In the genomic region with DNA sequence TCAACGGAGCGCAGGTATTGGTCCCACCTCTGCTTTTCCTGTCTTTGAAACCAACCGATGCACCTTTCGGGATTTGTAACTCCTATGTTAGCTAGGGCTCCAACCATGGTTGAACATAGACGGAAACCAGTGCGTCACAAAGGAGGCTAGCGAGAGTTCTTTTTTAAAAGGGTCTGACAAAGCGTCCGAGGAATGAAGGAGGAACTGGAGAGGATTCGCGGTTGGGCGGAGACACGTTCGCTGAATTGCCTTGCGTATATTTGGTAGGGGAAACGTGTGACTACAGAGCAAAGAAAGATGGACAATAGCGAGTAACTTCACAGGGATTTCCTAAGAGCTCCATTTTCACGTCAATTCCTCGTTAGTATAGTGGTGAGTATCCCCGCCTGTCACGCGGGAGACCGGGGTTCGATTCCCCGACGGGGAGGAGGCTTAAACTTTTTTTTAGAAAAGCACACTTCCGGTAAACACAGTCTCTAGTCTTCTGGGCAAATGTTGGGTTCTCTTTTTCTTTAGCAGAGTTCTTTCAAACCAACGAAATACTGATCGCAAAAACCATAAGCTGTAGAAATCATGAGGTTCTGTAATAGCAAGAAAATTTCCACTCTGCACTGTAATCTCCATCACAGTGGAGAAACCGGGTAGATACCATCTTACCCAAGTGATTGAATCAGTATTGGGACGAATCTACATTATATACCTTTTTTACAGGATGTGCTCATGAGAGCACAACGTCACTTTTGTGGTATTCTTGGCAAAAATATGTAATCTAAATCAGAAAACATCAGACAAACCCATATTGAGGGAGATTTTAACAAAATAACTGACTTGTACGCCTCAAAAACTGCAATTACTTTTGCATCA, we compare ENCODE assay signal across 8 cellular contexts. TPM values are rescaled to one million over a fixed set of nuclear protein-coding genes. Genes with fewer than 3 reads are reported as not detected.
DNase-seq lines count a peak whose midpoint lies in the region; ATAC-seq, FAIRE-seq and TF ChIP-seq lines count a peak whose summit lies in the region.

No MANE protein-coding gene starts in this region.

- H3K9me3 ChIP-seq in BLaER1 treated with 17β-estradiol and CSF1 and Interleukin-3, amounts not matched to agents 10 nM and 100 nM (replicated peaks in 1 of 11), result peaks cover 0 to 13% (median 0%) of the 10 kb centered on the region in 11 experiments; a peak in 4 of 22 replicates
- H3K9me3 ChIP-seq in liver (ENCODE audit: control insufficient read depth in 4 of 4, low read length in 3 of 4), result no peaks in the 10 kb centered on the region

- peaks cover 16 to 43% (median 27%) of the 10 kb centered on the region in 10 experiments for H3K4me1 ChIP-seq in BLaER1 treated with 17β-estradiol and CSF1 and Interleukin-3, amounts not matched to agents 10 nM and 100 nM
- H3K4me1 ChIP-seq in liver (ENCODE audit: control insufficient read depth in 4 of 4, insufficient read depth in 4 of 4, low read length in 3 of 4), result peaks cover 0 to 14% (median 3%) of the 10 kb centered on the region in 4 donors

- H3K27ac Mint-ChIP-seq in activated CD4-positive, alpha-beta T cell treated with anti-CD3 and anti-CD28 coated beads, Interleukin-2, amount 10 ng/mL, durations not matched to agents 24 days and 14 days, result no peak overlapping the region

- peaks cover 6% of the 10 kb centered on the region for H3K4me1 Mint-ChIP-seq in activated CD4-positive, alpha-beta T cell treated with anti-CD3 and anti-CD28 coated beads, Interleukin-2, amount 10 ng/mL, durations not matched to agents 24 days and 14 days

- TF ChIP-seq CTCF in liver (IDR thresholded peaks at IDR 0.05; ENCODE audit: low read depth, low read length, missing input control), result no peak

- peak; percentile 69 for ATAC-seq in HG03432 (IDR thresholded peaks at IDR 0.05; ENCODE audit: unreplicated experiment)

- H3K4me3 ChIP-seq in BLaER1 treated with 17β-estradiol and CSF1 and Interleukin-3, amounts not matched to agents 10 nM and 100 nM, result peak overlapping the region; percentile 70 to 91 (median 78)
- H3K4me3 ChIP-seq in liver (ENCODE audit: low read depth in 1 of 3, low read length in 3 of 3), result peak overlapping the region; percentile 58 to 98 (median 76)

- peaks cover 9% of the 10 kb centered on the region for H3K27me3 Mint-ChIP-seq in activated CD4-positive, alpha-beta T cell treated with anti-CD3 and anti-CD28 coated beads, Interleukin-2, amount 10 ng/mL, durations not matched to agents 24 days and 14 days

- H3K36me3 Mint-ChIP-seq in activated CD4-positive, alpha-beta T cell treated with anti-CD3 and anti-CD28 coated beads, Interleukin-2, amount 10 ng/mL, durations not matched to agents 24 days and 14 days (ENCODE audit: low read depth), result no peaks in the 10 kb centered on the region

- FAIRE-seq in GM19239 (lab: Jason Lieb, UNC), result no peak

- no peaks in the 10 kb centered on the region for H4K20me1 ChIP-seq in BLaER1 treated with 17β-estradiol and CSF1 and Interleukin-3, amounts not matched to agents 10 nM and 100 nM

- 6% methylated on average over 33 of the region's 33 CpGs for WGBS in liver

- H3K4me2 ChIP-seq in BLaER1 treated with 17β-estradiol and CSF1 and Interleukin-3, amounts not matched to agents 10 nM and 100 nM, result peak overlapping the region; percentile 70 to 95 (median 82)

- DNase-seq in GM19239 (ENCODE audit: insufficient read length, low spot score) (peak; percentile 43), NCI-H526 (lab: John Stamatoyannopoulos, UW) (peak; percentile 73 to 75), dermis blood vessel endothelial cell (peak; percentile 92)
- DNase-seq in activated CD4-positive, alpha-beta T cell treated with anti-CD3 and anti-CD28 coated beads, Interleukin-2, amount 10 ng/mL, durations not matched to agents 24 days and 14 days, result peak; percentile 96
- peak; percentile 90 for DNase-seq in stimulated activated CD4-positive, alpha-beta T cell treated with anti-CD3 and anti-CD28 coated beads, Interleukin-4, amount 100 ng/mL, for 24 hours

- H3K9me3 Mint-ChIP-seq in activated CD4-positive, alpha-beta T cell treated with anti-CD3 and anti-CD28 coated beads, Interleukin-2, amount 10 ng/mL, durations not matched to agents 24 days and 14 days, result no peaks in the 10 kb centered on the region

- peak in 1 of 2 donors; percentile 11 for TF ChIP-seq RAD21 in liver (IDR thresholded peaks at IDR 0.05)

- no peaks in the 10 kb centered on the region for H3K36me3 ChIP-seq in BLaER1 treated with 17β-estradiol and CSF1 and Interleukin-3, amounts not matched to agents 10 nM and 100 nM
- H3K36me3 ChIP-seq in liver (ENCODE audit: control insufficient read depth in 4 of 4, insufficient read depth in 3 of 4, low read depth in 1 of 4, low read length in 3 of 4), result no peaks in the 10 kb centered on the region

- intact Hi-C loops in activated CD4-positive, alpha-beta T cell treated with anti-CD3 and anti-CD28 coated beads, Interleukin-2, amount 10 ng/mL, durations not matched to agents 24 days and 14 days (cut with micrococcal nuclease), result loop anchor here (1.0 to 10.0 kb wide), 18 partner anchors 16 to 1502 kb away; a partner anchor contains a TSS

- peak overlapping the region; percentile 87 to 98 (median 95) for H3K27ac ChIP-seq in BLaER1 treated with 17β-estradiol and CSF1 and Interleukin-3, amounts not matched to agents 10 nM and 100 nM
- peak overlapping the region; percentile 97 to 99 for H3K27ac ChIP-seq in liver (ENCODE audit: low read depth in 1 of 2, low read length in 2 of 2)

- H3K9ac ChIP-seq in BLaER1 treated with 17β-estradiol and CSF1 and Interleukin-3, amounts not matched to agents 10 nM and 100 nM, result peak overlapping the region; percentile 87 to 95 (median 93)
- peak overlapping the region; percentile 88 to 99 for H3K9ac ChIP-seq in liver (ENCODE audit: low read depth in 1 of 2, low read length in 2 of 2)

- H3K27me3 ChIP-seq in BLaER1 treated with 17β-estradiol and CSF1 and Interleukin-3, amounts not matched to agents 10 nM and 100 nM, result no peaks in the 10 kb centered on the region
- no peaks in the 10 kb centered on the region for H3K27me3 ChIP-seq in liver (ENCODE audit: control insufficient read depth in 4 of 4, insufficient read depth in 4 of 4, low read length in 3 of 4)

- H3K4me3 Mint-ChIP-seq in activated CD4-positive, alpha-beta T cell treated with anti-CD3 and anti-CD28 coated beads, Interleukin-2, amount 10 ng/mL, durations not matched to agents 24 days and 14 days, result no peak overlapping the region

TF ChIP-seq in liver, 16 proteins besides CTCF, POLR2A, EP300 and RAD21 (continues in another document):
- no peak for TF ChIP-seq JUND (IDR thresholded peaks at IDR 0.05)
- TF ChIP-seq, protein P1, sequence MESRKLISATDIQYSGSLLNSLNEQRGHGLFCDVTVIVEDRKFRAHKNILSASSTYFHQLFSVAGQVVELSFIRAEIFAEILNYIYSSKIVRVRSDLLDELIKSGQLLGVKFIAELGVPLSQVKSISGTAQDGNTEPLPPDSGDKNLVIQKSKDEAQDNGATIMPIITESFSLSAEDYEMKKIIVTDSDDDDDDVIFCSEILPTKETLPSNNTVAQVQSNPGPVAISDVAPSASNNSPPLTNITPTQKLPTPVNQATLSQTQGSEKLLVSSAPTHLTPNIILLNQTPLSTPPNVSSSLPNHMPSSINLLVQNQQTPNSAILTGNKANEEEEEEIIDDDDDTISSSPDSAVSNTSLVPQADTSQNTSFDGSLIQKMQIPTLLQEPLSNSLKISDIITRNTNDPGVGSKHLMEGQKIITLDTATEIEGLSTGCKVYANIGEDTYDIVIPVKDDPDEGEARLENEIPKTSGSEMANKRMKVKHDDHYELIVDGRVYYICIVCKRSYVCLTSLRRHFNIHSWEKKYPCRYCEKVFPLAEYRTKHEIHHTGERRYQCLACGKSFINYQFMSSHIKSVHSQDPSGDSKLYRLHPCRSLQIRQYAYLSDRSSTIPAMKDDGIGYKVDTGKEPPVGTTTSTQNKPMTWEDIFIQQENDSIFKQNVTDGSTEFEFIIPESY (IDR thresholded peaks at IDR 0.05), result peak; percentile 24
- TF ChIP-seq YY1 (IDR thresholded peaks at IDR 0.05), result peak; percentile 77
- TF ChIP-seq RXRA (IDR thresholded peaks at IDR 0.05), result peak in 1 of 2 donors; percentile 21
- peak; percentile 35 for TF ChIP-seq FOXA1 (IDR thresholded peaks at IDR 0.05)
- TF ChIP-seq, protein P2, sequence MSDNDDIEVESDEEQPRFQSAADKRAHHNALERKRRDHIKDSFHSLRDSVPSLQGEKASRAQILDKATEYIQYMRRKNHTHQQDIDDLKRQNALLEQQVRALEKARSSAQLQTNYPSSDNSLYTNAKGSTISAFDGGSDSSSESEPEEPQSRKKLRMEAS (IDR thresholded peaks at IDR 0.05), result peak; percentile 56
- TF ChIP-seq TAF1 (conservative IDR thresholded peaks at IDR 0.05), result no peak
- peak in 1 of 2 donors; percentile 28 for TF ChIP-seq EGR1 (IDR thresholded peaks at IDR 0.05; ENCODE audit: low read depth in 2 of 2)
- TF ChIP-seq GABPA (IDR thresholded peaks at IDR 0.05 in 1 of 2, conservative IDR thresholded peaks at IDR 0.05 in 1 of 2), result peak; percentile 46 to 79
- no peak for TF ChIP-seq HNF4G (IDR thresholded peaks at IDR 0.05)
- TF ChIP-seq NR2F2 (IDR thresholded peaks at IDR 0.05), result no peak

RNA-seq across cellular contexts. Expression of a gene that starts 6.6 kb away (rescaled TPM):
- 7.9 and 8.2 TPM in 2 replicates for total RNA-seq in activated CD4-positive, alpha-beta T cell treated with anti-CD3 and anti-CD28 coated beads, Interleukin-2, amount 10 ng/mL, durations not matched to agents 24 days and 14 days
- total RNA-seq in dermis blood vessel endothelial cell (6.4 and 7.5 TPM in 2 replicates), liver (1 to 10 TPM; 2.3 to 4.4 TPM)
- polyA plus RNA-seq in liver, result under 1 TPM; 0.80 to 0.89 TPM

Comparison
In these comparisons a context has a peak if more than half of its experiments do, and no peak if none do; other contexts are left out.
1. Peak in every context shown above with its lines: DNase-seq, ATAC-seq, H3K4me3 ChIP-seq and H3K27ac ChIP-seq.
2. DNase-seq: peak in every context shown above with its lines; median percentile 96 in activated CD4-positive, alpha-beta T cell treated with anti-CD3 and anti-CD28 coated beads, Interleukin-2, amount 10 ng/mL, durations not matched to agents 24 days and 14 days; 92 in dermis blood vessel endothelial cell; 90 in stimulated activated CD4-positive, alpha-beta T cell treated with anti-CD3 and anti-CD28 coated beads, Interleukin-4, amount 100 ng/mL, for 24 hours; 74 in NCI-H526; 43 in GM19239.